Comparison of ENCODE assay signal across 8 cellular contexts in the genomic region with DNA sequence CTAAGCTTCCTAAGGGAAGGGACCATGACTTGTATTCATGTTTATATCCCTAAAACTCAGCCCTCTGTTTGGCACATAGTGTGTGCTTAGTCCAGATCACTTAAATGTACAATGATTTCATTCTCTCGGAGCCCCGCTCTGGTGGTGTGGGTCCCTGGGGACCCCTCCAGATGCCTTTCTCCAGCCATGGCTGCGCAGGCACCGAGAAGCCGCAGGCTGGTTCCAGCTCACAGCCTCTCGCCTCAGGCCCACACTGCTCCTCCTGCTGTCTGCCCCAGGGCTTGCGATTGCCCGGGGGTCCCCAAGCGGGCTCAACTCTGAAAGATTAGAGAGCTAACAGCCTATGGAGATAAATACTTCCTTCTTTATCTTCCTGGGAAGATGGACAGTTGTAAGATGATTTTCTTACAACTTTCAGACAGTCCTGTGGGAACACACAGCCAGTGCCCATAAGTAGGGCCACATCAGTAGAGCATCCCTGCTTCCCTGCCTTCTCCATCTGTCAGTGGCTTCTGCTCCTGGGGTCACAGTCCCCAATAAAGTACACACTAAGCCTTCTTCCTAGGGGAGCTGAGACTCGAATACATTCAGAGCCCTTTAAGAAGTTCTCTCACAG.
DNase-seq lines count a peak whose midpoint lies in the region; ATAC-seq and TF ChIP-seq lines count a peak whose summit lies in the region.

No MANE protein-coding gene starts in this region.

- peak overlapping the region; percentile 67 to 80 (median 74) for H3K4me3 Mint-ChIP-seq in T-cell

- H3K9me2 ChIP-seq in HCT116 (ENCODE audit: insufficient read depth): no peaks in the 10 kb centered on the region

- H3K27ac Mint-ChIP-seq in T-cell: peak overlapping the region; percentile 99 to 100

- CTCF ChIA-PET in HCT116 (lab: Charles Lee) (interaction anchor here (1.5 to 2.2 kb wide), 5 partner anchors 8 to 70 kb away, joined by 3 to 19 read pairs (median 6); partner anchors contain the start of gene PIGL), T-cell (lab: Charles Lee) (interaction anchor here in 1 of 2 donors (0.6 kb wide), 2 partner anchors 147 to 353 kb away, joined by 3 read pairs; no protein-coding TSS in a partner anchor)

- no peaks in the 10 kb centered on the region for H3K27me3 Mint-ChIP-seq in T-cell

- BruUV-seq in HCT116 (replicated peaks; lab: Mats Ljungman, UMichigan): no TSS peak

- H3K4me2 ChIP-seq in HCT116 (ENCODE audit: low read length) (peak overlapping the region; percentile 92), skeletal muscle satellite cell (ENCODE audit: low read length) (peak overlapping the region; percentile 75)

- RAD21 ChIA-PET in HCT116 (lab: Charles Lee; ENCODE audit: low non-redundant PET in 1 of 2, low total read pairs in 2 of 2, uncharacterized antibody in 2 of 2, unreplicated experiment in 2 of 2): interaction anchor here in 1 of 2 experiments (1.4 kb wide), 1 partner anchor 71 kb away, joined by 3 read pairs; the partner anchor contains the start of gene NCOR1

- H4K20me1 ChIP-seq in HCT116 (ENCODE audit: insufficient read depth): no peaks in the 10 kb centered on the region

- H3K4me1 Mint-ChIP-seq in T-cell: peaks cover 50 to 60% (median 57%) of the 10 kb centered on the region in 3 donors

- H3K9ac ChIP-seq in HCT116 (ENCODE audit: low read length) (peak overlapping the region; percentile 73), skeletal muscle satellite cell (ENCODE audit: low read depth, low read length) (peak overlapping the region; percentile 85)

- peak; percentile 19; the same call in 1 of the 2 replicates for TF ChIP-seq RAD21 in HCT116 (IDR thresholded peaks at IDR 0.05; ENCODE audit: low read depth)

- TF ChIP-seq CTCF in GM12874 (IDR thresholded peaks at IDR 0.05; ENCODE audit: insufficient read depth, low read depth, low read length) (peak; percentile 51), HCT116 (IDR thresholded peaks at IDR 0.05 in 2 of 3, conservative IDR thresholded peaks at IDR 0.05 in 1 of 3; ENCODE audit: borderline replicate concordance in 1 of 3, insufficient read depth in 1 of 3, low read depth in 2 of 3, low read length in 2 of 3) (peak in 2 of 3 experiments; percentile 38 to 45; a peak in 4 of 6 replicates), fibroblast of the aortic adventitia (IDR thresholded peaks at IDR 0.05; ENCODE audit: insufficient read depth, low read length) (peak; percentile 43)

- H3K9me3 ChIP-seq in HCT116 (ENCODE audit: control insufficient read depth in 1 of 2, insufficient read depth in 1 of 2, low read depth in 1 of 2, low read length in 2 of 2) (no peaks in the 10 kb centered on the region), skeletal muscle satellite cell (replicated peaks; ENCODE audit: low read length) (no peaks in the 10 kb centered on the region)

- no peak overlapping the region for H2AFZ ChIP-seq in HCT116 (ENCODE audit: low read depth, low read length, poor library complexity, severe bottlenecking)

- H3K4me1 ChIP-seq in HCT116 (ENCODE audit: control insufficient read depth in 1 of 2, insufficient read depth in 2 of 2, low read length in 2 of 2) (peaks cover 66 to 68% of the 10 kb centered on the region in 2 experiments), skeletal muscle satellite cell (ENCODE audit: control insufficient read depth, insufficient read depth, low read length) (peaks cover 49% of the 10 kb centered on the region)

- H3K27me3 ChIP-seq in HCT116 (ENCODE audit: insufficient read depth, low read length) (no peaks in the 10 kb centered on the region), skeletal muscle satellite cell (ENCODE audit: control insufficient read depth, insufficient read depth, low read length) (no peaks in the 10 kb centered on the region)

- ATAC-seq in HCT116: no peak; the same call in 1 of the 2 replicates
- no peak for ATAC-seq in T-cell (replicated peaks in 1 of 4)
- no peak for ATAC-seq in HG03469 (IDR thresholded peaks at IDR 0.05; ENCODE audit: unreplicated experiment)

- H3K4me3 ChIP-seq in HCT116 (replicated peaks in 1 of 2; ENCODE audit: low read depth in 1 of 2, low read length in 2 of 2) (peak overlapping the region; percentile 24 to 57; a peak in 3 of 4 replicates), fibroblast of the aortic adventitia (ENCODE audit: low read depth, low read length) (peak overlapping the region; percentile 35), skeletal muscle satellite cell (ENCODE audit: low read length) (peak overlapping the region; percentile 40)

- H3K36me3 Mint-ChIP-seq in T-cell: peaks cover 7% of the 10 kb centered on the region

- DNase-seq in HCT116 (ENCODE audit: low read depth, low spot score) (no peak), T-cell (no peak), fibroblast of the aortic adventitia (ENCODE audit: low read depth) (peak; percentile 64), D341Med (ENCODE audit: low spot score) (no peak), superior temporal gyrus (ENCODE audit: extremely low spot score) (no peak)

- POLR2A ChIA-PET in HCT116 (lab: Charles Lee): interaction anchor here (1.8 to 5.2 kb wide), 6 partner anchors 8 to 287 kb away, joined by 5 to 22 read pairs (median 14); partner anchors contain the start of genes NCOR1, PIGL, TTC19 and UBB
- POLR2A ChIA-PET in T-cell (lab: Charles Lee): interaction anchor here in 1 of 2 donors (1.0 kb wide), 1 partner anchor 93 kb away, joined by 3 read pairs; no protein-coding TSS in a partner anchor

- peak overlapping the region; percentile 97 for H3K27ac ChIP-seq in HCT116 (ENCODE audit: low read depth, low read length)

- H3K9me3 Mint-ChIP-seq in T-cell: no peaks in the 10 kb centered on the region

- H3K36me3 ChIP-seq in HCT116 (ENCODE audit: control insufficient read depth in 1 of 2, insufficient read depth in 2 of 2, low read length in 2 of 2) (no peaks in the 10 kb centered on the region), skeletal muscle satellite cell (ENCODE audit: insufficient read depth, low read length) (no peaks in the 10 kb centered on the region)

- no peaks in the 10 kb centered on the region for H3K79me2 ChIP-seq in HCT116 (ENCODE audit: insufficient read depth, low read length)

- intact Hi-C loops in HCT116 (cut with micrococcal nuclease): loop anchor here (2.0 to 5.0 kb wide), 3 partner anchors 65 to 150 kb away; partner anchors contain the start of genes CENPV and PIGL

- TF ChIP-seq POLR2A in HCT116 (IDR thresholded peaks at IDR 0.05; ENCODE audit: borderline replicate concordance, extremely low read depth, insufficient read depth, insufficient read length): no peak

TF ChIP-seq in HCT116, 20 proteins besides CTCF, POLR2A, EP300 and RAD21:
- TF ChIP-seq JUND (IDR thresholded peaks at IDR 0.05) (no peak), SP1 (IDR thresholded peaks at IDR 0.05; ENCODE audit: low read depth) (no peak), ZFX (IDR thresholded peaks at IDR 0.05) (no peak), ATF3 (IDR thresholded peaks at IDR 0.05) (no peak), POLR2AphosphoS5 (IDR thresholded peaks at IDR 0.05; ENCODE audit: low read depth, low read length) (no peak), YY1 (IDR thresholded peaks at IDR 0.05; ENCODE audit: extremely low read depth, insufficient replicate concordance, low read depth, low read length) (no peak), CBX3 (IDR thresholded peaks at IDR 0.05; ENCODE audit: low read depth) (no peak), EGR1 (IDR thresholded peaks at IDR 0.05; ENCODE audit: low read depth) (no peak)
